In the genomic region with DNA sequence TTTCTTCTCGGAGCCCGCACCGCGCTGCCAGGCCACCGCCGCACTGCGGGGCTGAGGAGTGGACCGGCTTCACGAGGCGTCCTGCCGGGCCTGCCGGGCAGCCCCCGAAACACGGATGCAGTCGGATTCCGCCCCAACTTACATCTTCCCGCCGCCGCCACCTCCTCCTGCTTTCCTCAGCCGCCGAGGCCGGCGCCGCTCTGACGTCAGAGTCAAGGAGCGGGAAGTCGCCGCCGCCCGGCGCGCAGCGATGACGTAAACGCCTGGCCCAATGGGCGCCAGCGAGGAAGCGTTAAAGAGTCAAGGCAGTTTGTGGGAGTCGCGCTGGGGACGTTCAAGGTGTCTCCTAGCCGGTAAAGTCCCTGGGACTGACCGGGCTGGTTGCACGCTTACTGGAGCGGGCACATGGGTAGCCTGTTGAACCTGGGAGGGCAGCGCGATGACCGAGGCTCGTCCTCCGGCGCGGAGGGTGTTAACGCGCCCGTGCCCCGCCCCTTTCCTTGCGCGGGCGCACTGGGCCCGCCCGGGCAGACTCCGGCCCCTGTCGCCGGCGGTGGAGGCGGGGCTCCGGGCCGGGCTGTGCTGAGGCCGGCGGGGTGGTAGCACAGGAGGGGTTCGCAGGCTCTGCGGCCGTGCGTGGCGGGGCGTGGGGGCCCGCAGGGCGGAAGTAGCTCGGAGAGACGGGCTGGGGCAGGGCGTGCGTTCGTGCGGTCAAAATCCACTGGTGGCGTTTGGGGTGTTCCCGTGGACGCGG, we compare ENCODE assay signal across 8 cellular contexts. TPM values are rescaled to one million over a fixed set of nuclear protein-coding genes. Genes with fewer than 3 reads are reported as not detected.
DNase-seq lines count a peak whose midpoint lies in the region; ATAC-seq and TF ChIP-seq lines count a peak whose summit lies in the region.

A gene with protein sequence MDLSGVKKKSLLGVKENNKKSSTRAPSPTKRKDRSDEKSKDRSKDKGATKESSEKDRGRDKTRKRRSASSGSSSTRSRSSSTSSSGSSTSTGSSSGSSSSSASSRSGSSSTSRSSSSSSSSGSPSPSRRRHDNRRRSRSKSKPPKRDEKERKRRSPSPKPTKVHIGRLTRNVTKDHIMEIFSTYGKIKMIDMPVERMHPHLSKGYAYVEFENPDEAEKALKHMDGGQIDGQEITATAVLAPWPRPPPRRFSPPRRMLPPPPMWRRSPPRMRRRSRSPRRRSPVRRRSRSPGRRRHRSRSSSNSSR (minus strand): TSS at position 214 of the 754 bp plus-strand sequence. CDS start 3,483 bp downstream, outside the sequence.

- DNase-seq in DMS153 treated with DMSO at 0.1 percent for 48 hours (lab: John Stamatoyannopoulos, UW; ENCODE audit: unreplicated experiment) = peak; percentile 93
- DNase-seq in OCI-M2 (lab: John Stamatoyannopoulos, UW; ENCODE audit: unreplicated experiment) = peak; percentile 74
- peak; percentile 98 for DNase-seq in activated T-cell treated with anti-CD3 and anti-CD28 coated beads, Interleukin-2, amount 50 U/mL, for 1 hour
- peak; percentile 98 for DNase-seq in stimulated activated CD8-positive, alpha-beta memory T cell treated with anti-CD3 and anti-CD28 coated beads, Interleukin-4, amount 100 ng/mL, for 48 hours

- TF ChIP-seq EP300 in Ishikawa (IDR thresholded peaks at IDR 0.05; ENCODE audit: borderline replicate concordance) = peak; percentile 53

- no peak for TF ChIP-seq RAD21 in Ishikawa (IDR thresholded peaks at IDR 0.05; ENCODE audit: low read depth)

- WGBS in esophagus, 2 donors = 0 to 1% methylated on average over 87 to 88 of the region's 88 CpGs

- H3K36me3 ChIP-seq in esophagus (ENCODE audit: control insufficient read depth in 2 of 2, insufficient read depth in 2 of 2, low read length in 1 of 2) (peaks cover 0 to 8% of the 10 kb centered on the region in 2 donors), mucosa of stomach (ENCODE audit: control insufficient read depth, insufficient read depth, low read length) (no peaks in the 10 kb centered on the region)

- H3K4me3 ChIP-seq in esophagus (ENCODE audit: low read depth in 1 of 2, low read length in 2 of 2) (peak within 1 kb of the TSS; percentile 71 to 82), mucosa of stomach (ENCODE audit: low read length) (peak within 1 kb of the TSS; percentile 53)

- H3K9me3 ChIP-seq in esophagus (ENCODE audit: control insufficient read depth in 2 of 2, insufficient read depth in 1 of 2, low read depth in 1 of 2, low read length in 1 of 2) = no peaks in the 10 kb centered on the region
- no peaks in the 10 kb centered on the region for H3K9me3 ChIP-seq in mucosa of stomach (ENCODE audit: control insufficient read depth, low read length)

- H3K4me1 ChIP-seq in esophagus (ENCODE audit: control insufficient read depth in 2 of 2, insufficient read depth in 2 of 2, low read length in 1 of 2) (peaks cover 0 to 15% of the 10 kb centered on the region in 2 donors), mucosa of stomach (ENCODE audit: control insufficient read depth, insufficient read depth, low read length) (peaks cover 16% of the 10 kb centered on the region)

- H3K9ac ChIP-seq in mucosa of stomach (ENCODE audit: low read length) = peak within 1 kb of the TSS; percentile 75

- H3K27me3 ChIP-seq in esophagus (ENCODE audit: control insufficient read depth in 1 of 2, insufficient read depth in 2 of 2, low read length in 2 of 2) = no peaks in the 10 kb centered on the region
- H3K27me3 ChIP-seq in mucosa of stomach (ENCODE audit: control insufficient read depth, insufficient read depth, low read length) = no peaks in the 10 kb centered on the region

- H3K27ac ChIP-seq in esophagus (ENCODE audit: low read depth in 2 of 2, low read length in 1 of 2) = peak within 1 kb of the TSS; percentile 95 to 98

- peak; percentile 67 for ATAC-seq in GM21576 (IDR thresholded peaks at IDR 0.05; ENCODE audit: unreplicated experiment)

TF ChIP-seq in Ishikawa, 13 proteins besides CTCF, POLR2A, EP300 and RAD21:
- TF ChIP-seq CREB1 (IDR thresholded peaks at IDR 0.05; ENCODE audit: low read depth) (peak; percentile 99), EGR1 (IDR thresholded peaks at IDR 0.05) (0 out of 2 replicates have a peak, but pooled peaks have one; percentile 17), CEBPB (IDR thresholded peaks at IDR 0.05) (no peak), TAF1 (IDR thresholded peaks at IDR 0.05; ENCODE audit: low read depth) (peak; percentile 96), TEAD4 (IDR thresholded peaks at IDR 0.05) (0 out of 2 replicates have a peak, but pooled peaks have one; percentile 4), FOXM1 (IDR thresholded peaks at IDR 0.05; ENCODE audit: borderline replicate concordance, low read depth) (no peak), NFIC (IDR thresholded peaks at IDR 0.05) (no peak), TCF12 (IDR thresholded peaks at IDR 0.05; ENCODE audit: low read depth) (no peak; the same call in 1 of the 2 replicates), ZBTB7A (IDR thresholded peaks at IDR 0.05; ENCODE audit: low read depth) (no peak; the same call in 1 of the 2 replicates), YY1 (IDR thresholded peaks at IDR 0.05; ENCODE audit: low read depth) (peak; percentile 71)
- TF ChIP-seq, protein P1, sequence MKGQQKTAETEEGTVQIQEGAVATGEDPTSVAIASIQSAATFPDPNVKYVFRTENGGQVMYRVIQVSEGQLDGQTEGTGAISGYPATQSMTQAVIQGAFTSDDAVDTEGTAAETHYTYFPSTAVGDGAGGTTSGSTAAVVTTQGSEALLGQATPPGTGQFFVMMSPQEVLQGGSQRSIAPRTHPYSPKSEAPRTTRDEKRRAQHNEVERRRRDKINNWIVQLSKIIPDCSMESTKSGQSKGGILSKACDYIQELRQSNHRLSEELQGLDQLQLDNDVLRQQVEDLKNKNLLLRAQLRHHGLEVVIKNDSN (IDR thresholded peaks at IDR 0.05) = 0 out of 2 replicates have a peak, but pooled peaks have one; percentile 16
- TF ChIP-seq, protein P2, sequence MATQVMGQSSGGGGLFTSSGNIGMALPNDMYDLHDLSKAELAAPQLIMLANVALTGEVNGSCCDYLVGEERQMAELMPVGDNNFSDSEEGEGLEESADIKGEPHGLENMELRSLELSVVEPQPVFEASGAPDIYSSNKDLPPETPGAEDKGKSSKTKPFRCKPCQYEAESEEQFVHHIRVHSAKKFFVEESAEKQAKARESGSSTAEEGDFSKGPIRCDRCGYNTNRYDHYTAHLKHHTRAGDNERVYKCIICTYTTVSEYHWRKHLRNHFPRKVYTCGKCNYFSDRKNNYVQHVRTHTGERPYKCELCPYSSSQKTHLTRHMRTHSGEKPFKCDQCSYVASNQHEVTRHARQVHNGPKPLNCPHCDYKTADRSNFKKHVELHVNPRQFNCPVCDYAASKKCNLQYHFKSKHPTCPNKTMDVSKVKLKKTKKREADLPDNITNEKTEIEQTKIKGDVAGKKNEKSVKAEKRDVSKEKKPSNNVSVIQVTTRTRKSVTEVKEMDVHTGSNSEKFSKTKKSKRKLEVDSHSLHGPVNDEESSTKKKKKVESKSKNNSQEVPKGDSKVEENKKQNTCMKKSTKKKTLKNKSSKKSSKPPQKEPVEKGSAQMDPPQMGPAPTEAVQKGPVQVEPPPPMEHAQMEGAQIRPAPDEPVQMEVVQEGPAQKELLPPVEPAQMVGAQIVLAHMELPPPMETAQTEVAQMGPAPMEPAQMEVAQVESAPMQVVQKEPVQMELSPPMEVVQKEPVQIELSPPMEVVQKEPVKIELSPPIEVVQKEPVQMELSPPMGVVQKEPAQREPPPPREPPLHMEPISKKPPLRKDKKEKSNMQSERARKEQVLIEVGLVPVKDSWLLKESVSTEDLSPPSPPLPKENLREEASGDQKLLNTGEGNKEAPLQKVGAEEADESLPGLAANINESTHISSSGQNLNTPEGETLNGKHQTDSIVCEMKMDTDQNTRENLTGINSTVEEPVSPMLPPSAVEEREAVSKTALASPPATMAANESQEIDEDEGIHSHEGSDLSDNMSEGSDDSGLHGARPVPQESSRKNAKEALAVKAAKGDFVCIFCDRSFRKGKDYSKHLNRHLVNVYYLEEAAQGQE (IDR thresholded peaks at IDR 0.05; ENCODE audit: low read depth) = no peak
- TF ChIP-seq, protein P3, sequence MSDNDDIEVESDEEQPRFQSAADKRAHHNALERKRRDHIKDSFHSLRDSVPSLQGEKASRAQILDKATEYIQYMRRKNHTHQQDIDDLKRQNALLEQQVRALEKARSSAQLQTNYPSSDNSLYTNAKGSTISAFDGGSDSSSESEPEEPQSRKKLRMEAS (IDR thresholded peaks at IDR 0.05) = peak; percentile 97
TF ChIP-seq in Ishikawa: peak in this region for 7.

RNA-seq across cellular contexts. Expression of the gene that starts here (rescaled TPM):
- 10 to 100 TPM; 41.4 to 100.0 TPM for polyA plus RNA-seq in esophagus

Comparison
In these comparisons a context has a peak if more than half of its experiments do, and no peak if none do; other contexts are left out.
1. Peak in every context shown above with its lines: DNase-seq, ATAC-seq, H3K4me3 ChIP-seq and H3K27ac ChIP-seq.